In the genomic region with DNA sequence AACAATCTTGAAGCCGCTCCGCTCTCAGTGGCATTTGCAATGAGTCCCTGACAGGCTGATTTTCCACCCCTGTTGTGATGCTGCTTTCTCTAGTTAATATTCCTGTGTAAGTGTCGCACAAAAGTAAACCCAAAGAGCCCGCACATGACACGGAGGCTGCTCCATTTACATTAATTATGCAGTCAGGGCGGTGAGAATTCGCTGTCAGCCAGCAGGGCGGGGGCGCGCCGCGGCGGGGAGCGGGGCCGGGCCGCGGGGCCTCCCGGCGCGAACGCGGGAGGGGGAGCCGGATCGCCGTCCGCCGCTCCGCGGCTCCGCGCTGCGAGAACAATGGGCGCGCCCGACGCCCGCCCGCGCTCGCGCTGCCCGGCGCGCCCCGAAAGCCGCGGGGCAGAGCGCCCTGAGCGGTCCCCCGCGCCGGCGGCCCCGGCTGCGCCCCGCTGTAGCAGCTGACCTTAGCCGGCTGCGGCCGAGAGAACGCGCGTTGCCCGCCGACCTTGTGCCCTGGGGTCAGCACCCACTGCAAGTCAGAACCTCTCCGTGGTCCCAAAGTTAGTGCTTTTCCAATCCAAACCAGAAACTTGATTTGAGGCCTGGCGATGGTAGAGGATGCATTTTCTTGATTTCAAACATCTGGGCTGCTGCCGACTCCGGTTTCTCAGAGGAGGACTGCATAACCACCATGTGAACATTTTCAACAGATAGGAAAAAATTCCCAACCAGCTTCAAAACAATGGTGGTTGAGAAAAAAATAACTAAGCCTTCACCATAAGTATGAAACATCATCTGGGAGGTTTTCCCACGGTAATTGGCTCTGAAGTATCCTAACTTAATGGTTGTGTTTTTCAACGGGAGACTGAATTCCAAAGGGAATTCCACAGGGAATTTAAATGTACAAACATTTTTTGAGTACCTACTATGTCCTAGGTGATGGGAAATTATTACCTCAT, we compare ENCODE assay signal across 8 cellular contexts.
DNase-seq lines count a peak whose midpoint lies in the region; ATAC-seq, FAIRE-seq and TF ChIP-seq lines count a peak whose summit lies in the region.

No MANE protein-coding gene starts in this region.

- H3K4me1 ChIP-seq in H1 (replicated peaks in 1 of 4; ENCODE audit: control insufficient read depth in 3 of 4, insufficient read depth in 4 of 4, low read length in 3 of 4): peaks cover 2 to 33% (median 9%) of the 10 kb centered on the region in 4 experiments

- no peak for TF ChIP-seq CTCF in H1 (IDR thresholded peaks at IDR 0.05; ENCODE audit: control extremely low read depth in 1 of 3, insufficient read depth in 1 of 3, low read depth in 1 of 3, low read length in 3 of 3)

- H3K4me3 Mint-ChIP-seq in activated CD8-positive, alpha-beta T cell treated with anti-CD3 and anti-CD28 coated beads, Interleukin-2, amount 10 ng/mL, durations not matched to agents 7 days and 5 days: peak overlapping the region; percentile 57

- peak; percentile 36 for DNase-seq in ACHN
- DNase-seq in NCI-H146 (lab: John Stamatoyannopoulos, UW): peak; percentile 77
- peak; percentile 29 for DNase-seq in activated CD8-positive, alpha-beta T cell treated with anti-CD3 and anti-CD28 coated beads, Interleukin-2, amount 10 ng/mL, durations not matched to agents 7 days and 5 days
- DNase-seq in H1 (ENCODE audit: low read depth in 1 of 2, low spot score in 2 of 2): peak in 1 of 2 experiments; percentile 70
- peak; percentile 64 for DNase-seq in medulla oblongata (ENCODE audit: extremely low spot score)
- peak; percentile 2 for DNase-seq in stimulated activated CD8-positive, alpha-beta memory T cell treated with anti-CD3 and anti-CD28 coated beads, Interleukin-12 subunit alpha, Interleukin-12 subunit beta, amount 100 ng/mL, for 1 hour (ENCODE audit: low read depth)
- no peak for DNase-seq in OCI-M2 (lab: John Stamatoyannopoulos, UW; ENCODE audit: unreplicated experiment)

- POLR2A ChIA-PET in activated CD8-positive, alpha-beta T cell treated with anti-CD3 and anti-CD28 coated beads, Interleukin-2, amount 10 ng/mL, durations not matched to agents 7 days and 5 days (lab: Charles Lee): no interaction called here
- POLR2A ChIA-PET in H1 (lab: Charles Lee; ENCODE audit: partially characterized antibody): no interaction called here

- no peak overlapping the region for H4K5ac ChIP-seq in H1 (ENCODE audit: insufficient read length, low read depth, low read length)

- peak overlapping the region; percentile 90 to 97 for H3K4me2 ChIP-seq in H1 (ENCODE audit: insufficient read depth in 1 of 2, low read depth in 2 of 2, low read length in 2 of 2)

- H3K27me3 Mint-ChIP-seq in activated CD8-positive, alpha-beta T cell treated with anti-CD3 and anti-CD28 coated beads, Interleukin-2, amount 10 ng/mL, durations not matched to agents 7 days and 5 days (ENCODE audit: low read depth): peaks cover 43% of the 10 kb centered on the region

- no peak overlapping the region for H2BK15ac ChIP-seq in H1 (ENCODE audit: low read length)

- no peaks in the 10 kb centered on the region for H4K20me1 ChIP-seq in H1 (replicated peaks in 1 of 2; ENCODE audit: control insufficient read depth in 1 of 2, insufficient read depth in 2 of 2, low read length in 2 of 2)

- no peak for TF ChIP-seq POLR2A in H1 (IDR thresholded peaks at IDR 0.05; ENCODE audit: control extremely low read depth in 1 of 2, low read depth in 2 of 2, low read length in 2 of 2)

- no peak overlapping the region for H2BK5ac ChIP-seq in H1 (ENCODE audit: low read depth, low read length)

- H2BK12ac ChIP-seq in H1 (ENCODE audit: low read depth, low read length): no peak overlapping the region

- H3K79me2 ChIP-seq in H1 (ENCODE audit: control insufficient read depth in 1 of 2, insufficient read depth in 2 of 2, low read length in 2 of 2): peaks cover 0 to 85% of the 10 kb centered on the region in 2 experiments; a peak in 2 of 4 replicates

- TF ChIP-seq EP300 in H1 (IDR thresholded peaks at IDR 0.05; ENCODE audit: borderline replicate concordance in 1 of 2, low read depth in 2 of 2, low read length in 2 of 2): no peak

- no peaks in the 10 kb centered on the region for H3K9me3 ChIP-seq in H1 (ENCODE audit: insufficient read depth in 2 of 2, low read depth in 1 of 2, low read length in 1 of 2)

- peak overlapping the region; percentile 57 to 65 (median 60) for H3K4me3 ChIP-seq in H1 (ENCODE audit: extremely low read depth in 1 of 4, insufficient read depth in 2 of 4, low read depth in 3 of 4, low read length in 4 of 4)

- H3K36me3 ChIP-seq in H1 (ENCODE audit: control insufficient read depth in 2 of 4, insufficient read depth in 4 of 4, low read length in 3 of 4): no peaks in the 10 kb centered on the region

- no peak overlapping the region for H2AK5ac ChIP-seq in H1 (ENCODE audit: low read depth, low read length)

- H3K18ac ChIP-seq in H1 (ENCODE audit: extremely low read depth, low read length): peak overlapping the region; percentile 81; the same call in 1 of the 2 replicates

- H2BK120ac ChIP-seq in H1 (replicated peaks; ENCODE audit: low read depth, low read length): no peak overlapping the region

- no peak overlapping the region for H3K23ac ChIP-seq in H1 (ENCODE audit: insufficient read length)

- H4K8ac ChIP-seq in H1 (ENCODE audit: extremely low read depth, insufficient read depth, low read length): no peak overlapping the region

- H3K4me1 Mint-ChIP-seq in activated CD8-positive, alpha-beta T cell treated with anti-CD3 and anti-CD28 coated beads, Interleukin-2, amount 10 ng/mL, durations not matched to agents 7 days and 5 days (ENCODE audit: low read depth): peaks cover 10% of the 10 kb centered on the region

- CTCF ChIA-PET in activated CD8-positive, alpha-beta T cell treated with anti-CD3 and anti-CD28 coated beads, Interleukin-2, amount 10 ng/mL, durations not matched to agents 7 days and 5 days (lab: Charles Lee): interaction anchor here (1.3 kb wide), 1 partner anchor 25 kb away, joined by 3 read pairs; no protein-coding TSS in a partner anchor
- CTCF ChIA-PET in H1 (lab: Charles Lee; ENCODE audit: partially characterized antibody): no interaction called here

- ATAC-seq in GM18909 (IDR thresholded peaks at IDR 0.05; ENCODE audit: poor library complexity, unreplicated experiment): peak; percentile 47
- ATAC-seq in activated CD8-positive, alpha-beta T cell treated with anti-CD3 and anti-CD28 coated beads, Interleukin-2, amount 10 ng/mL, durations not matched to agents 7 days and 5 days: peak; percentile 90

- H3K27ac Mint-ChIP-seq in activated CD8-positive, alpha-beta T cell treated with anti-CD3 and anti-CD28 coated beads, Interleukin-2, amount 10 ng/mL, durations not matched to agents 7 days and 5 days: no peak overlapping the region

- no peaks in the 10 kb centered on the region for H3K36me3 Mint-ChIP-seq in activated CD8-positive, alpha-beta T cell treated with anti-CD3 and anti-CD28 coated beads, Interleukin-2, amount 10 ng/mL, durations not matched to agents 7 days and 5 days (ENCODE audit: low read depth)

- WGBS in H1 (ENCODE audit: extremely low coverage in 1 of 2, insufficient coverage in 1 of 2, insufficient read length in 1 of 2, insufficient replicate concordance in 2 of 2, low coverage in 1 of 2, low lambda C conversion rate in 2 of 2, missing lambda C conversion rate in 1 of 2), 2 experiments: 4% methylated on average over 32 of the region's 70 CpGs; no CpG with 5 or more reads in 1 of the 2 experiments

- H3K56ac ChIP-seq in H1 (replicated peaks; ENCODE audit: insufficient read length, low read depth, low read length): no peak overlapping the region

- peak overlapping the region in 2 of 4 experiments; percentile 6 to 10; a peak in 3 of 7 replicates for H3K9ac ChIP-seq in H1 (replicated peaks in 1 of 4; ENCODE audit: extremely low read depth in 1 of 4, low read depth in 3 of 4, low read length in 3 of 4)

- no peak overlapping the region for H3K4ac ChIP-seq in H1 (replicated peaks; ENCODE audit: insufficient read length, low read depth, low read length)

- H3K27me3 ChIP-seq in H1 (replicated peaks in 1 of 4; ENCODE audit: control insufficient read depth in 3 of 4, extremely low read depth in 1 of 4, insufficient read depth in 3 of 4, low read length in 3 of 4): no peaks in the 10 kb centered on the region

- in situ Hi-C loops in ACHN (cut with HindIII; ENCODE audit: low pct_ligation_motif_present, low pct_unique_long_range_greater_than_20kb, low sequenced_read_pairs): no loop called here

- H4K91ac ChIP-seq in H1 (replicated peaks; ENCODE audit: insufficient read length, low read length): no peak overlapping the region

- TF ChIP-seq RAD21 in H1 (IDR thresholded peaks at IDR 0.05 in 1 of 2, conservative IDR thresholded peaks at IDR 0.05 in 1 of 2; ENCODE audit: low read depth in 2 of 2, low read length in 2 of 2): no peak

- H3K9me3 Mint-ChIP-seq in activated CD8-positive, alpha-beta T cell treated with anti-CD3 and anti-CD28 coated beads, Interleukin-2, amount 10 ng/mL, durations not matched to agents 7 days and 5 days (ENCODE audit: insufficient read depth): no peaks in the 10 kb centered on the region

- no peak overlapping the region for H3K14ac ChIP-seq in H1 (ENCODE audit: insufficient read length)

- no peak overlapping the region for H2AFZ ChIP-seq in H1 (ENCODE audit: low read length)

- H2BK20ac ChIP-seq in H1 (ENCODE audit: low read length): no peak overlapping the region

- H3K27ac ChIP-seq in H1 (ENCODE audit: low read depth, low read length): no peak overlapping the region

- H3K79me1 ChIP-seq in H1 (ENCODE audit: low read depth, low read length): no peaks in the 10 kb centered on the region

- peaks cover 2% of the 10 kb centered on the region; the same call in 1 of the 2 replicates for H3K23me2 ChIP-seq in H1 (ENCODE audit: low read depth, low read length)

- no peak for FAIRE-seq in H1 (lab: Jason Lieb, UNC)

TF ChIP-seq in H1, 55 proteins besides CTCF, POLR2A, EP300 and RAD21 (continues in another document):
- TF ChIP-seq EGR1 (IDR thresholded peaks at IDR 0.05; ENCODE audit: borderline replicate concordance, low read depth, low read length) (peak; percentile 44; the same call in 1 of the 2 replicates), GABPA (IDR thresholded peaks at IDR 0.05; ENCODE audit: borderline replicate concordance, insufficient read depth, low read length) (no peak), BACH1 (IDR thresholded peaks at IDR 0.05; ENCODE audit: low read length) (no peak), BCL11A (IDR thresholded peaks at IDR 0.05; ENCODE audit: low read depth in 2 of 2, low read length in 2 of 2) (no peak), PHF8 (conservative IDR thresholded peaks at IDR 0.05; ENCODE audit: low read depth, low read length) (0 out of 2 replicates have a peak, but pooled peaks have one; percentile 23), POU5F1 (IDR thresholded peaks at IDR 0.05; ENCODE audit: low read depth, low read length) (0 out of 2 replicates have a peak, but pooled peaks have one; percentile 70), TAF7 (optimal IDR thresholded peaks at IDR 0.05; ENCODE audit: borderline replicate concordance, low read depth, low read length) (no peak), NANOG (IDR thresholded peaks at IDR 0.05; ENCODE audit: insufficient read depth, low read depth, low read length, poor library complexity, severe bottlenecking) (no peak), TAF1 (IDR thresholded peaks at IDR 0.05; ENCODE audit: low read depth, low read length) (no peak), CTBP2 (IDR thresholded peaks at IDR 0.05; ENCODE audit: borderline replicate concordance, insufficient read depth, insufficient read length, low read length) (no peak)
